ENCODE assay signal across 6 cellular contexts in genomic region chr16:13665876-13666275, GRCh38.
"Had no signal": no experiment of that assay in that cellular context is flagged by ENCODE, and none has a peak within 500 bp of the region (broad histone marks: within the 10 kb centered on the region; RNA-seq: fewer than 3 reads in every experiment).

No MANE protein-coding gene starts in this region.

- H3K4me3 Mint-ChIP-seq: IgD-negative memory B cell had no signal

- H3K36me3 Mint-ChIP-seq: IgD-negative memory B cell had no signal

- H3K27ac Mint-ChIP-seq: IgD-negative memory B cell had no signal

- H3K27ac ChIP-seq: HL-60 had no signal

- DNase-seq: IMR-90, KBM-7, KG1 had no signal

- H3K27me3 Mint-ChIP-seq: IgD-negative memory B cell had no signal

- H3K4me1 Mint-ChIP-seq: IgD-negative memory B cell had no signal

- FAIRE-seq: HTR-8/SVneo had no signal
